26 cellular contexts compared by ENCODE assay signal in the genomic region with DNA sequence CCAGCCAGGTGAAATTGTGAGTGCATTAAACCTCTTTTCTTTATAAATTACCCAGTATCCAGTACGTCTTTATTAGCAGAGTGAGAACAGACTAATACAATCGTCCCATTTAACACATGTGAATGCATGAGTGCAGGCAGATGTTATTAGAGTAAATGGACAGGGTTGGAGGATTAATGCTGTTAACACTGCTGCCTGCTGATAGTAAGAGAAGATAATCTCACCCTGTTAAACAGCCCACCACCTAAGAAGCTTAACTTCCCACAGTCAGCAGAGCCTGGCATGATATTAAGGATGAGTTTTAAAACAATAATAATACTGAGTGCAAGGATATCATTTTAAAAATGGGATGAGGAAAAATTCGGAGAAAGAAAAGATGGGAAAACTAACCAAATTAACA.
"Had no signal": no experiment of that assay in that cellular context is flagged by ENCODE, and none has a peak within 500 bp of the region (broad histone marks: within the 10 kb centered on the region; RNA-seq: fewer than 3 reads in every experiment).

No MANE protein-coding gene starts in this region.

- H3K27ac Mint-ChIP-seq: immature natural killer cell; naive thymus-derived CD8-positive, alpha-beta T cell; nephron; progenitor cell of endocrine pancreas; stimulated activated memory B cell treated with anti-CD40 and anti-IgM and Interleukin-4, amounts not matched to agents 10 μg/mL and 1 μg/mL and 100 μg/mL, for 72 hours; stimulated activated naive CD8-positive, alpha-beta T cell treated with anti-CD3 and anti-CD28 coated beads, Interleukin-15, amount 100 ng/mL, for 72 hours; type B pancreatic cell had no signal

- FAIRE-seq: islet of Langerhans had no signal

- H3K27me3 Mint-ChIP-seq: progenitor cell of endocrine pancreas; stimulated activated memory B cell treated with anti-CD40 and anti-IgM and Interleukin-4, amounts not matched to agents 10 μg/mL and 1 μg/mL and 100 μg/mL, for 72 hours; stimulated activated naive CD8-positive, alpha-beta T cell treated with anti-CD3 and anti-CD28 coated beads, Interleukin-15, amount 100 ng/mL, for 72 hours; type B pancreatic cell had no signal

- H3K27ac ChIP-seq: lower lobe of right lung, ovary, right atrium auricular region, right lobe of liver, tibial nerve, uterus had no signal

- ATAC-seq: left cardiac atrium; left lobe of liver; lower lobe of right lung; naive thymus-derived CD8-positive, alpha-beta T cell; right lobe of liver; stimulated activated memory B cell treated with anti-CD40 and anti-IgM and Interleukin-4, amounts not matched to agents 10 μg/mL and 1 μg/mL and 100 μg/mL, for 72 hours; stimulated activated naive CD8-positive, alpha-beta T cell treated with anti-CD3 and anti-CD28 coated beads, Interleukin-15, amount 100 ng/mL, for 72 hours had no signal

- H3K36me3 Mint-ChIP-seq: immature natural killer cell; naive thymus-derived CD8-positive, alpha-beta T cell; stimulated activated memory B cell treated with anti-CD40 and anti-IgM and Interleukin-4, amounts not matched to agents 10 μg/mL and 1 μg/mL and 100 μg/mL, for 72 hours; type B pancreatic cell had no signal

- H3K36me3 ChIP-seq: lower lobe of right lung, ovary, right atrium auricular region, right lobe of liver, tibial nerve, uterus had no signal

- H3K9me3 Mint-ChIP-seq: nephron; stimulated activated memory B cell treated with anti-CD40 and anti-IgM and Interleukin-4, amounts not matched to agents 10 μg/mL and 1 μg/mL and 100 μg/mL, for 72 hours; stimulated activated naive CD8-positive, alpha-beta T cell treated with anti-CD3 and anti-CD28 coated beads, Interleukin-15, amount 100 ng/mL, for 72 hours; type B pancreatic cell had no signal

- H3K9me3 ChIP-seq: lower lobe of right lung, ovary, right atrium auricular region, right lobe of liver, tibial nerve, uterus had no signal

- H3K4me1 Mint-ChIP-seq: immature natural killer cell; nephron; stimulated activated memory B cell treated with anti-CD40 and anti-IgM and Interleukin-4, amounts not matched to agents 10 μg/mL and 1 μg/mL and 100 μg/mL, for 72 hours; stimulated activated naive CD8-positive, alpha-beta T cell treated with anti-CD3 and anti-CD28 coated beads, Interleukin-15, amount 100 ng/mL, for 72 hours had no signal

- H3K4me1 ChIP-seq: lower lobe of right lung, right atrium auricular region, right lobe of liver, tibial nerve, uterus had no signal

- H3K4me3 ChIP-seq: lower lobe of right lung, ovary, right atrium auricular region, right lobe of liver, smooth muscle cell, tibial nerve, uterus had no signal

- H3K4me3 Mint-ChIP-seq: immature natural killer cell; naive thymus-derived CD8-positive, alpha-beta T cell; nephron; stimulated activated memory B cell treated with anti-CD40 and anti-IgM and Interleukin-4, amounts not matched to agents 10 μg/mL and 1 μg/mL and 100 μg/mL, for 72 hours; stimulated activated naive CD8-positive, alpha-beta T cell treated with anti-CD3 and anti-CD28 coated beads, Interleukin-15, amount 100 ng/mL, for 72 hours; type B pancreatic cell had no signal

- H3K27me3 ChIP-seq: ovary, right atrium auricular region, right lobe of liver, tibial nerve, uterus had no signal

- H3K4me2 ChIP-seq: smooth muscle cell had no signal

- DNase-seq: hypothalamus; immature natural killer cell; left cardiac atrium; lower lobe of right lung; mammary epithelial cell; mesenchymal stem cell; naive thymus-derived CD8-positive, alpha-beta T cell; ovary; right lobe of liver; stimulated activated CD4-positive, alpha-beta T cell treated with anti-CD3 and anti-CD28 coated beads, Interleukin-1b, Interleukin-23, amount 100 ng/mL, for 48 hours; stimulated activated CD4-positive, alpha-beta T cell treated with anti-CD3 and anti-CD28 coated beads, Interleukin-2, amount 100 ng/mL, for 48 hours; stimulated activated CD4-positive, alpha-beta T cell treated with anti-CD3 and anti-CD28 coated beads, Interleukin-4, amount 100 ng/mL, for 4 hours; stimulated activated CD8-positive, alpha-beta memory T cell treated with anti-CD3 and anti-CD28 coated beads, Interleukin-4, amount 100 ng/mL, for 48 hours; stimulated activated naive CD4-positive, alpha-beta T cell treated with Interleukin-2 at 50 U/mL for 16 hours; stimulated activated naive CD8-positive, alpha-beta T cell treated with anti-CD3 and anti-CD28 coated beads, Interleukin-15, amount 100 ng/mL, for 72 hours; substantia nigra; uterus had no signal
